ENCODE assay signal across 13 cellular contexts in the genomic region with DNA sequence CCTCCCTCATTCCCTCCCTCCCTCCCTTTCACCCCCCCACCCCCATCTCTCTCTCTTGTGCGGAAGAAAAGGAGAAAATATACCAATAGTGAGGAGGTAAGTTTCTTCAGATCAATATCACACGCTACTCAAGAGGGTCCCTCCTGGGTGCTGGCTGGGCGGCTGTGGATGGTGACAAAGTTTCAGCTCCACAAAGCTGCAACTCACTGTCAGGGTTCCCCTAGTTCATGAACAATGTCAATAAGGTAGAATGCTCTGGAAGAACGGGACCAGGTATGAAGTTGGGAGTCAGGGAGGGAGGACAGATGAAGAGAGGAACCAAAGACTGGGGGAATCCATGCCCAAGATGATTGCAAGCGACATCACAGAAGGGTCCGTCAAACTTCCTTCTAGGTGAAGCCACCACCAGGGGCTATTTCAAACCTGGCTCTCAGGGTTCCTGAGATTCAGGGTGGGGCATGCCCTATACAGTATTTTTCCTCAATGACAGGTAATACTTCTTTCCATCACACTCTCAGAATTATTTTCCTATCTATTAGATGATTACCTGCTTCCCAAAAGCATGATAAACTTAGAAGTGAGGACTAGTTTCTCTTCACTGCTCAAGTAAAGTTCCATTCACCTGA. TPM values are rescaled to one million over a fixed set of nuclear protein-coding genes. Genes with fewer than 3 reads are reported as not detected.
DNase-seq lines count a peak whose midpoint lies in the region; ATAC-seq, FAIRE-seq and TF ChIP-seq lines count a peak whose summit lies in the region.
"Had no signal": no experiment of that assay in that cellular context is flagged by ENCODE, and none has a peak within 500 bp of the region (broad histone marks: within the 10 kb centered on the region; RNA-seq: fewer than 3 reads in every experiment).

No MANE protein-coding gene starts in this region.

- intact Hi-C loops in heart left ventricle (cut with DNase I) (loop anchor here in 9 of 10 donors (2.0 to 10.0 kb wide), 8 partner anchors 81 to 329 kb away; no protein-coding TSS in a partner anchor), left ventricle myocardium superior (cut with micrococcal nuclease) (loop anchor here (5.0 kb wide), 1 partner anchor 86 kb away; no protein-coding TSS in a partner anchor), esophagus muscularis mucosa (cut with DNase I) (no loop called here), uterus (cut with DNase I; ENCODE audit: low total_unique reads) (no loop called here)

- H3F3A ChIP-seq in neural cell (ENCODE audit: insufficient read depth, low read length, poor library complexity, severe bottlenecking) = no peaks in the 10 kb centered on the region

- peak overlapping the region; percentile 54 for H3K9ac ChIP-seq in neural cell (ENCODE audit: low read length)

- TF ChIP-seq CTCF in heart left ventricle (IDR thresholded peaks at IDR 0.05) (no peak), esophagus muscularis mucosa (IDR thresholded peaks at IDR 0.05) (no peak), neural cell (IDR thresholded peaks at IDR 0.05; ENCODE audit: poor library complexity, severe bottlenecking) (no peak), uterus (IDR thresholded peaks at IDR 0.05) (no peak)

- no peaks in the 10 kb centered on the region for H3K9me2 ChIP-seq in neural cell (ENCODE audit: insufficient read depth, low read length)

- H4K20me1 ChIP-seq in neural cell (ENCODE audit: insufficient read depth) = no peaks in the 10 kb centered on the region

- no peak for ATAC-seq in heart left ventricle
- ATAC-seq in left ventricle myocardium superior = no peak
- no peak for ATAC-seq in GM18511 (IDR thresholded peaks at IDR 0.05; ENCODE audit: unreplicated experiment)
- ATAC-seq: HepG2 had no signal

- no peaks in the 10 kb centered on the region for H3K79me2 ChIP-seq in neural cell (replicated peaks; ENCODE audit: insufficient read depth, low read length)

- H2AFZ ChIP-seq in neural cell (ENCODE audit: low read depth, low read length) = no peak overlapping the region

- H3K27me3 ChIP-seq in heart left ventricle (peaks cover 0 to 23% (median 0%) of the 10 kb centered on the region in 9 donors), esophagus muscularis mucosa (peaks cover 0 to 10% (median 0%) of the 10 kb centered on the region in 4 donors), neural cell (ENCODE audit: insufficient read depth, low read depth, low read length) (peaks cover 55% of the 10 kb centered on the region), uterus (no peaks in the 10 kb centered on the region)

- no peak for TF ChIP-seq EP300 in esophagus muscularis mucosa (IDR thresholded peaks at IDR 0.05)
- TF ChIP-seq EP300 in neural cell (conservative IDR thresholded peaks at IDR 0.05; ENCODE audit: poor library complexity, severe bottlenecking) = no peak

- no peak for TF ChIP-seq POLR2A in heart left ventricle (IDR thresholded peaks at IDR 0.05)
- no peak for TF ChIP-seq POLR2A in esophagus muscularis mucosa (IDR thresholded peaks at IDR 0.05; ENCODE audit: low read depth)
- no peak for TF ChIP-seq POLR2A in uterus (IDR thresholded peaks at IDR 0.05)
- TF ChIP-seq POLR2A in GM12892 (IDR thresholded peaks at IDR 0.05; ENCODE audit: low read depth, low read length) = no peak

- H3K4me3 ChIP-seq in heart left ventricle (peak overlapping the region; percentile 42 to 80 (median 64)), esophagus muscularis mucosa (peak overlapping the region; percentile 68 to 73 (median 70)), neural cell (ENCODE audit: low read length) (peak overlapping the region; percentile 72), uterus (peak overlapping the region; percentile 42 to 70)

- WGBS in heart left ventricle, 4 donors = 21 to 28% (median 27%) methylated on average over 6 of the region's 6 CpGs
- 37% methylated on average over 6 of the region's 6 CpGs for WGBS in esophagus muscularis mucosa

- TF ChIP-seq RAD21 in neural cell (conservative IDR thresholded peaks at IDR 0.05) = no peak

- no peaks in the 10 kb centered on the region for H3K9me3 ChIP-seq in heart left ventricle
- no peaks in the 10 kb centered on the region for H3K9me3 ChIP-seq in esophagus muscularis mucosa
- no peaks in the 10 kb centered on the region for H3K9me3 ChIP-seq in neural cell (ENCODE audit: low read length)
- no peaks in the 10 kb centered on the region for H3K9me3 ChIP-seq in uterus

- H3K36me3 ChIP-seq in heart left ventricle (no peaks in the 10 kb centered on the region), esophagus muscularis mucosa (no peaks in the 10 kb centered on the region), neural cell (ENCODE audit: insufficient read depth, low read length) (no peaks in the 10 kb centered on the region), uterus (no peaks in the 10 kb centered on the region)

- H3K4me2 ChIP-seq in neural cell (ENCODE audit: low read length) = no peak overlapping the region

- DNase-seq in heart left ventricle (no peak), left ventricle myocardium superior (no peak), esophagus muscularis mucosa (ENCODE audit: extremely low spot score) (no peak), uterus (no peak), GM12892 (ENCODE audit: insufficient read length) (no peak), NCI-H345 (lab: John Stamatoyannopoulos, UW) (no peak)
- DNase-seq: activated T-cell treated with anti-CD3 and anti-CD28 coated beads, Interleukin-2, amount 50 U/mL, for 4 hours; NCI-H146 had no signal

- H3K27ac ChIP-seq in heart left ventricle = peak overlapping the region; percentile 78 to 97 (median 92)
- peak overlapping the region; percentile 83 to 88 (median 86) for H3K27ac ChIP-seq in esophagus muscularis mucosa (replicated peaks in 1 of 4)
- H3K27ac ChIP-seq in neural cell (ENCODE audit: low read length) = no peak overlapping the region
- peak overlapping the region in 1 of 2 donors; percentile 80 for H3K27ac ChIP-seq in uterus
- H3K27ac ChIP-seq: SK-N-MC had no signal

- H3K4me1 ChIP-seq in heart left ventricle = peaks cover 0 to 38% (median 8%) of the 10 kb centered on the region in 12 donors
- peaks cover 20 to 44% (median 34%) of the 10 kb centered on the region in 4 donors for H3K4me1 ChIP-seq in esophagus muscularis mucosa
- H3K4me1 ChIP-seq in uterus = no peaks in the 10 kb centered on the region

- no peak for FAIRE-seq in GM12892 (lab: Jason Lieb, UNC)
- FAIRE-seq: HepG2 had no signal

TF ChIP-seq in neural cell, 6 proteins besides CTCF, POLR2A, EP300 and RAD21:
- TF ChIP-seq POLR2AphosphoS5 (IDR thresholded peaks at IDR 0.05) (no peak), MXI1 (conservative IDR thresholded peaks at IDR 0.05; ENCODE audit: poor library complexity, severe bottlenecking) (no peak), EZH2 (IDR thresholded peaks at IDR 0.05; ENCODE audit: borderline replicate concordance, insufficient read depth, low read length, poor library complexity, severe bottlenecking) (no peak), SMC3 (conservative IDR thresholded peaks at IDR 0.05; ENCODE audit: poor library complexity) (no peak), TAF1 (IDR thresholded peaks at IDR 0.05; ENCODE audit: low read depth) (no peak)
- TF ChIP-seq, protein P1, sequence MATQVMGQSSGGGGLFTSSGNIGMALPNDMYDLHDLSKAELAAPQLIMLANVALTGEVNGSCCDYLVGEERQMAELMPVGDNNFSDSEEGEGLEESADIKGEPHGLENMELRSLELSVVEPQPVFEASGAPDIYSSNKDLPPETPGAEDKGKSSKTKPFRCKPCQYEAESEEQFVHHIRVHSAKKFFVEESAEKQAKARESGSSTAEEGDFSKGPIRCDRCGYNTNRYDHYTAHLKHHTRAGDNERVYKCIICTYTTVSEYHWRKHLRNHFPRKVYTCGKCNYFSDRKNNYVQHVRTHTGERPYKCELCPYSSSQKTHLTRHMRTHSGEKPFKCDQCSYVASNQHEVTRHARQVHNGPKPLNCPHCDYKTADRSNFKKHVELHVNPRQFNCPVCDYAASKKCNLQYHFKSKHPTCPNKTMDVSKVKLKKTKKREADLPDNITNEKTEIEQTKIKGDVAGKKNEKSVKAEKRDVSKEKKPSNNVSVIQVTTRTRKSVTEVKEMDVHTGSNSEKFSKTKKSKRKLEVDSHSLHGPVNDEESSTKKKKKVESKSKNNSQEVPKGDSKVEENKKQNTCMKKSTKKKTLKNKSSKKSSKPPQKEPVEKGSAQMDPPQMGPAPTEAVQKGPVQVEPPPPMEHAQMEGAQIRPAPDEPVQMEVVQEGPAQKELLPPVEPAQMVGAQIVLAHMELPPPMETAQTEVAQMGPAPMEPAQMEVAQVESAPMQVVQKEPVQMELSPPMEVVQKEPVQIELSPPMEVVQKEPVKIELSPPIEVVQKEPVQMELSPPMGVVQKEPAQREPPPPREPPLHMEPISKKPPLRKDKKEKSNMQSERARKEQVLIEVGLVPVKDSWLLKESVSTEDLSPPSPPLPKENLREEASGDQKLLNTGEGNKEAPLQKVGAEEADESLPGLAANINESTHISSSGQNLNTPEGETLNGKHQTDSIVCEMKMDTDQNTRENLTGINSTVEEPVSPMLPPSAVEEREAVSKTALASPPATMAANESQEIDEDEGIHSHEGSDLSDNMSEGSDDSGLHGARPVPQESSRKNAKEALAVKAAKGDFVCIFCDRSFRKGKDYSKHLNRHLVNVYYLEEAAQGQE (IDR thresholded peaks at IDR 0.05; ENCODE audit: borderline replicate concordance) = no peak

RNA-seq across cellular contexts. Expression of gene PDE1C, which starts 1.4 kb away (rescaled TPM):
- 100 to 1,000 TPM in 8 of 9 donors, 10 to 100 TPM in 1; 63.7 to 307 (median 143) TPM for total RNA-seq in heart left ventricle
- 10 to 100 TPM; 35.3 to 42.9 TPM for polyA plus RNA-seq in heart left ventricle
- total RNA-seq in left ventricle myocardium superior = 192 TPM
- 10 to 100 TPM; 13.3 to 25.5 (median 17.3) TPM for total RNA-seq in esophagus muscularis mucosa
- 6.6 and 8.2 TPM in 2 replicates for polyA plus RNA-seq in neural cell
- 15.3 and 20.4 TPM in 2 replicates for polyA minus RNA-seq in neural cell
- 10 to 100 TPM in 3 of 4 donors, 1 to 10 TPM in 1; 5.9 to 26.4 (median 13.7) TPM for total RNA-seq in uterus
- polyA plus RNA-seq in GM12892 (2012; ENCODE audit: missing spikeins) = 0.66 TPM
- total RNA-seq: A673; activated T-cell treated with anti-CD3 and anti-CD28 coated beads, Interleukin-2, amount 50 U/mL, for 4 hours; HepG2 had no signal
- polyA plus RNA-seq: HepG2 had no signal

Comparison
In these comparisons a context has a peak if more than half of its experiments do, and no peak if none do; other contexts are left out.
1. intact Hi-C loops: an anchor here in heart left ventricle (2.0 to 10.0 kb wide) and left ventricle myocardium superior (5.0 kb wide); none called in esophagus muscularis mucosa and uterus.